8 cellular contexts compared by ENCODE assay signal in the genomic region with DNA sequence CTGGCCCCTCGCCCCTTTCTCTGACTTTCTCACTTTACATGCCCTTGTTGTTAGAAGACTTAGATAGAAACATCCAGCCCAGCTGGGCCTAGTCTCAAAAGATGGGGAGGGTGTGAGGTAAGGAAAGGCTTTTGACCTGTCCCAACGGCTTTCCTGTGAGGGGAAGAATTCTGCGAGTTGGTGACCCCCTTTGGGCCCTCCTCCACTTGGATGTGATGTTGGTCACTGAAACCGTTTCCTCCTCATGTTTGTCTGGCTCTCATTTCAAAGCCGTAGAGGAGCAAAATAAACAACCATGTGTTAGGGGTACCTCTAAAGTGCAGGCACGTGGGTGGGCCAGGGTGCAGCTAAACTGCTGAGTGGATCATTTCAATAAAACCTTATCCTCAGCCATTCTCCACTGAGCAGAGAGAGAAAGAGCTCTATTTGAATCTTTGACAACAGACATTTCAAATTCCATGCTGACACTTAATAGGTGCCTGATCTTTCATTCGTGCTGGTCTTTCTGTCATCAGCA.
DNase-seq lines count a peak whose midpoint lies in the region; ATAC-seq, FAIRE-seq and TF ChIP-seq lines count a peak whose summit lies in the region.

No MANE protein-coding gene starts in this region.

- peaks cover 59 to 72% (median 66%) of the 10 kb centered on the region in 3 donors for H3K4me1 Mint-ChIP-seq in CD8-positive, alpha-beta memory T cell
- H3K4me1 Mint-ChIP-seq in endodermal cell: peaks cover 35% of the 10 kb centered on the region

- H3K27me3 Mint-ChIP-seq in CD8-positive, alpha-beta memory T cell: peaks cover 0 to 6% of the 10 kb centered on the region in 2 donors
- no peaks in the 10 kb centered on the region for H3K27me3 Mint-ChIP-seq in endodermal cell (ENCODE audit: insufficient read depth)

- ATAC-seq in omental fat pad (ENCODE audit: low FRiP score) (no peak), HG02623 (IDR thresholded peaks at IDR 0.05; ENCODE audit: unreplicated experiment) (no peak), GM18511 (IDR thresholded peaks at IDR 0.05; ENCODE audit: unreplicated experiment) (no peak)

- no peak for FAIRE-seq in frontal cortex (lab: Jason Lieb, UNC)

- TF ChIP-seq CTCF in RWPE1 (conservative IDR thresholded peaks at IDR 0.05; ENCODE audit: low read depth) (no peak), endodermal cell (conservative IDR thresholded peaks at IDR 0.05) (no peak), omental fat pad (IDR thresholded peaks at IDR 0.05) (no peak)

- no peaks in the 10 kb centered on the region for H3K36me3 ChIP-seq in CD8-positive, alpha-beta memory T cell (ENCODE audit: insufficient read depth, low read length)
- H3K36me3 ChIP-seq in endodermal cell (ENCODE audit: control insufficient read depth, insufficient read depth, low read length): peaks cover 3% of the 10 kb centered on the region

- peak overlapping the region; percentile 95 to 100 (median 98) for H3K27ac Mint-ChIP-seq in CD8-positive, alpha-beta memory T cell
- peak overlapping the region; percentile 98 for H3K27ac Mint-ChIP-seq in endodermal cell

- H3K4me1 ChIP-seq in CD8-positive, alpha-beta memory T cell (ENCODE audit: insufficient read depth, low read length): peaks cover 56% of the 10 kb centered on the region
- peaks cover 4% of the 10 kb centered on the region for H3K4me1 ChIP-seq in endodermal cell (ENCODE audit: control insufficient read depth, insufficient read depth, low read length)

- peak overlapping the region; percentile 71 for H3K9ac ChIP-seq in endodermal cell (ENCODE audit: extremely low read depth, low read length, poor library complexity, severe bottlenecking)

- peak overlapping the region; percentile 97 for H3K4me3 ChIP-seq in CD8-positive, alpha-beta memory T cell (ENCODE audit: low read length)
- H3K4me3 ChIP-seq in endodermal cell (ENCODE audit: low read length): peak overlapping the region; percentile 86

- H3K9me3 Mint-ChIP-seq in CD8-positive, alpha-beta memory T cell: no peaks in the 10 kb centered on the region
- no peaks in the 10 kb centered on the region for H3K9me3 Mint-ChIP-seq in endodermal cell

- H3K4me3 Mint-ChIP-seq in CD8-positive, alpha-beta memory T cell: peak overlapping the region; percentile 89 to 98 (median 92)
- peak overlapping the region; percentile 70 for H3K4me3 Mint-ChIP-seq in endodermal cell

- H3K36me3 Mint-ChIP-seq in CD8-positive, alpha-beta memory T cell: peaks cover 0 to 8% (median 0%) of the 10 kb centered on the region in 3 donors
- H3K36me3 Mint-ChIP-seq in endodermal cell (ENCODE audit: low read depth): no peaks in the 10 kb centered on the region

- 41 to 48% methylated on average over 3 to 7 of the region's 7 CpGs for WGBS in endodermal cell (ENCODE audit: insufficient coverage in 1 of 2, insufficient read length in 1 of 2), 2 experiments

- no peaks in the 10 kb centered on the region for H3K27me3 ChIP-seq in CD8-positive, alpha-beta memory T cell (ENCODE audit: insufficient read depth, low read length, poor library complexity, severe bottlenecking)
- no peaks in the 10 kb centered on the region for H3K27me3 ChIP-seq in endodermal cell (ENCODE audit: control insufficient read depth, insufficient read depth, low read length, poor library complexity, severe bottlenecking)

- H3K9me3 ChIP-seq in CD8-positive, alpha-beta memory T cell (ENCODE audit: low read length): no peaks in the 10 kb centered on the region
- no peaks in the 10 kb centered on the region for H3K9me3 ChIP-seq in endodermal cell (ENCODE audit: control insufficient read depth, low read length)

- H3K27ac ChIP-seq in CD8-positive, alpha-beta memory T cell (ENCODE audit: low read depth, low read length): peak overlapping the region; percentile 88
- H3K27ac ChIP-seq in RWPE1 (peak overlapping the region; percentile 82), endodermal cell (ENCODE audit: low read depth, low read length) (peak overlapping the region; percentile 90)

- POLR2A ChIA-PET in CD8-positive, alpha-beta memory T cell (lab: Charles Lee): interaction anchor here (0.8 to 3.6 kb wide), 9 partner anchors 12 to 88 kb away, joined by 3 to 24 read pairs (median 4); a partner anchor contains a TSS
- POLR2A ChIA-PET in RWPE1 (lab: Yijun Ruan, JAX; ENCODE audit: low non-redundant PET): interaction anchor here (0.5 to 0.6 kb wide), 2 partner anchors 13 to 41 kb away, joined by 3 to 4 read pairs; no protein-coding TSS in a partner anchor

- no peak for DNase-seq in CD8-positive, alpha-beta memory T cell
- DNase-seq in RWPE1 (ENCODE audit: low spot score) (no peak), endodermal cell (peak; percentile 75), omental fat pad (ENCODE audit: low spot score) (peak; percentile 25), SW 1271 (lab: John Stamatoyannopoulos, UW) (no peak), frontal cortex (ENCODE audit: low spot score in 2 of 2) (no peak)

- CTCF ChIA-PET in CD8-positive, alpha-beta memory T cell (lab: Charles Lee): interaction anchor here (0.6 to 4.2 kb wide), 4 partner anchors 29 to 87 kb away, joined by 3 to 22 read pairs (median 4); no protein-coding TSS in a partner anchor
- CTCF ChIA-PET in RWPE1 (lab: Yijun Ruan, JAX): interaction anchor here (0.6 to 1.0 kb wide), 2 partner anchors 34 to 68 kb away, joined by 4 to 6 read pairs; no protein-coding TSS in a partner anchor

Comparison
In these comparisons a context has a peak if more than half of its experiments do, and no peak if none do; other contexts are left out.
1. DNase-seq: peak in endodermal cell (single experiment) and omental fat pad (single experiment); none in CD8-positive, alpha-beta memory T cell (0 of 5), RWPE1 (single experiment), SW 1271 (0 of 2) and frontal cortex (0 of 2).
2. Peak in every context shown above with its lines, with median percentiles within 50 percentile points of each other: H3K27ac ChIP-seq.